In the genomic region with DNA sequence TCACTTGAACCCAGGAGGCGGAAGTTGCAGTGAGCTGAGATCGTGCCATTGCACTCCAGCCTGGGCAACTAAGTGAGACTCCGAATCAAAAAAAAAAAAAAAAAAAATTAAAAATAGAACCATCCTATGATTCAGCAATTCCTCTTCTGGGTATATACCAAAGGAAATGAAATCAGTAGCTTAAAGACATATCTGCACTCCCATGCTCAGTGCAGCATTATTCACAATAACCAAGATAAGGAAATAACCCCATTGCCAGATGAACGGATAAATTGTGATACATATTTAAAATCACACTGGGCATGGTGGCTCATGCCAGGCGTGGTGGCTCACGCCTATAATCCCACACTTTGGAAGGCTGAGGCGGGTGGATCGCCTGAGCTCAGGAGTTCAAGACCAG, we compare ENCODE assay signal across 28 cellular contexts.
"Had no signal": no experiment of that assay in that cellular context is flagged by ENCODE, and none has a peak within 500 bp of the region (broad histone marks: within the 10 kb centered on the region; RNA-seq: fewer than 3 reads in every experiment).

No MANE protein-coding gene starts in this region.

- H3K9me3 Mint-ChIP-seq: activated CD4-positive, alpha-beta memory T cell treated with anti-CD3 and anti-CD28 coated beads, Interleukin-2, amount 10 ng/mL, durations not matched to agents 7 days and 5 days; activated naive CD8-positive, alpha-beta T cell treated with anti-CD3 and anti-CD28 coated beads, Interleukin-2, amount 10 ng/mL, durations not matched to agents 7 days and 5 days; activated T-cell treated with anti-CD3 and anti-CD28 coated beads, Interleukin-2, amount 50 U/mL, for 72 hours; activated T-helper 2 cell treated with anti-CD3 and anti-CD28 coated beads, Interferon-gamma antibody, Interleukin-2, Interleukin-4, amounts not matched to agents 10 μg/mL and 5 μg/mL and 100 μg/mL, durations not matched to agents 14 hours and 24 hours and 36 hours; central memory CD8-positive, alpha-beta T cell; T-helper 1 cell treated with Interleukin-12 subunit alpha and Interleukin-12 subunit beta and Interleukin-4 antibody, amounts not matched to agents 30 μg/mL and 1 μg/mL, for 36 hours had no signal

- H3K4me3 ChIP-seq: adrenal gland, MG63, SJSA1 had no signal

- FAIRE-seq: bronchial epithelial cell, RCC 7860 had no signal

- H3K9me3 ChIP-seq: adrenal gland, SJSA1 had no signal

- H3K27ac Mint-ChIP-seq: activated CD4-positive, alpha-beta memory T cell treated with anti-CD3 and anti-CD28 coated beads, Interleukin-2, amount 10 ng/mL, durations not matched to agents 7 days and 5 days; activated CD4-positive, alpha-beta T cell treated with anti-CD3 and anti-CD28 coated beads for 36 hours; activated naive CD8-positive, alpha-beta T cell treated with anti-CD3 and anti-CD28 coated beads, Interleukin-2, amount 10 ng/mL, durations not matched to agents 7 days and 5 days; activated T-helper 2 cell treated with anti-CD3 and anti-CD28 coated beads, Interferon-gamma antibody, Interleukin-2, Interleukin-4, amounts not matched to agents 10 μg/mL and 5 μg/mL and 100 μg/mL, durations not matched to agents 14 hours and 24 hours and 36 hours; T-helper 1 cell treated with Interleukin-12 subunit alpha and Interleukin-12 subunit beta and Interleukin-4 antibody, amounts not matched to agents 30 μg/mL and 1 μg/mL, for 36 hours had no signal

- H3K4me1 ChIP-seq: adrenal gland, SJSA1 had no signal

- H3K27ac ChIP-seq: adrenal gland, SJSA1, WERI-Rb-1 had no signal

- H3K27me3 ChIP-seq: adrenal gland, MG63, SJSA1 had no signal

- DNase-seq: activated CD4-positive, alpha-beta memory T cell treated with anti-CD3 and anti-CD28 coated beads, Interleukin-2, amount 10 ng/mL, durations not matched to agents 7 days and 5 days; activated CD4-positive, alpha-beta T cell treated with anti-CD3 and anti-CD28 coated beads for 36 hours; activated CD4-positive, alpha-beta T cell treated with anti-CD3 and anti-CD28 coated beads, Interleukin-2, amount 50 U/mL, for 1 hour; activated CD8-positive, alpha-beta memory T cell treated with anti-CD3 and anti-CD28 coated beads, Interleukin-2, amount 50 U/mL, for 4 hours; activated naive CD4-positive, alpha-beta T cell treated with anti-CD3 and anti-CD28 coated beads, Interleukin-2, amount 50 U/mL, for 16 hours; activated naive CD8-positive, alpha-beta T cell treated with anti-CD3 and anti-CD28 coated beads, Interleukin-2, amount 10 ng/mL, durations not matched to agents 7 days and 5 days; activated T-cell treated with anti-CD3 and anti-CD28 coated beads, Interleukin-2, amount 50 U/mL, for 72 hours; adrenal gland; aorta; MG63; NCI-H1092; NCI-H1417; NCI-H1930; NCI-H2171; NCI-H2227 treated with DMSO at 0.1 percent for 48 hours; NCI-H510A; NCI-H526 treated with DMSO at 0.1 percent for 48 hours; NCI-H82; PC-3; SHP77; WERI-Rb-1 had no signal

- H3K27me3 Mint-ChIP-seq: activated CD4-positive, alpha-beta memory T cell treated with anti-CD3 and anti-CD28 coated beads, Interleukin-2, amount 10 ng/mL, durations not matched to agents 7 days and 5 days; activated CD4-positive, alpha-beta T cell treated with anti-CD3 and anti-CD28 coated beads for 36 hours; activated naive CD8-positive, alpha-beta T cell treated with anti-CD3 and anti-CD28 coated beads, Interleukin-2, amount 10 ng/mL, durations not matched to agents 7 days and 5 days; central memory CD8-positive, alpha-beta T cell had no signal

- ATAC-seq: activated CD4-positive, alpha-beta T cell treated with anti-CD3 and anti-CD28 coated beads for 36 hours; activated T-cell treated with anti-CD3 and anti-CD28 coated beads, Interleukin-2, amount 50 U/mL, for 72 hours; PC-3; SK-N-SH treated with all-trans-retinoic acid at 6 μM for 48 hours had no signal

- H3K4me3 Mint-ChIP-seq: activated CD4-positive, alpha-beta memory T cell treated with anti-CD3 and anti-CD28 coated beads, Interleukin-2, amount 10 ng/mL, durations not matched to agents 7 days and 5 days; activated CD4-positive, alpha-beta T cell treated with anti-CD3 and anti-CD28 coated beads for 36 hours; activated naive CD8-positive, alpha-beta T cell treated with anti-CD3 and anti-CD28 coated beads, Interleukin-2, amount 10 ng/mL, durations not matched to agents 7 days and 5 days; activated T-cell treated with anti-CD3 and anti-CD28 coated beads, Interleukin-2, amount 50 U/mL, for 72 hours; central memory CD8-positive, alpha-beta T cell; T-helper 1 cell treated with Interleukin-12 subunit alpha and Interleukin-12 subunit beta and Interleukin-4 antibody, amounts not matched to agents 30 μg/mL and 1 μg/mL, for 36 hours had no signal
